Comparison of ENCODE assay signal across 8 cellular contexts in the genomic region with DNA sequence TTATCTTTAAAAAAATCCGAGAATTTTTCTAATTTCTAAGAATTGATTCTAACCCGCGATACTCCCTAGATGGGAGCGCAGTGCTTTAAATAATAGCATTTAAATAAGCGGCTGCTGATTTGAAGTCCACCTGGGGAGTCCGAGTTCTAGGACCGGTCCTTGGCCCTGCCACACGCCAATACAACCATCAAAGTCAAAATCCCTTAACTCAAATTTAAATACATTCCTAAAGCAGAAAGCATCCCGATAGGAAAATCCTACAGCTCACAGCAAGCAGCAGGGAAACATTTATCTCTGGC. TPM values are rescaled to one million over a fixed set of nuclear protein-coding genes. Genes with fewer than 3 reads are reported as not detected.
DNase-seq lines count a peak whose midpoint lies in the region; TF ChIP-seq lines count a peak whose summit lies in the region.

No MANE protein-coding gene starts in this region.

- H3K4me3 Mint-ChIP-seq in brain (peak overlapping the region; percentile 92 to 99 (median 96)), mesothelial cell of epicardium (peak overlapping the region; percentile 98)

- peak overlapping the region; percentile 90 to 95 (median 91) for H3K27ac Mint-ChIP-seq in brain
- H3K27ac Mint-ChIP-seq in mesothelial cell of epicardium, result peak overlapping the region; percentile 99

- DNase-seq in mesothelial cell of epicardium (ENCODE audit: low spot score in 2 of 2, unreplicated experiment in 2 of 2) (no peak), epidermal melanocyte (ENCODE audit: insufficient read length, low spot score) (no peak), DMS153 (lab: John Stamatoyannopoulos, UW) (no peak), EL (no peak)
- DNase-seq in activated effector memory CD4-positive, alpha-beta T cell treated with Interleukin-2 at 50 U/mL for 16 hours, result no peak

- H3K9me3 ChIP-seq in HEK293 (ENCODE audit: control insufficient read depth, insufficient read depth, low read depth, low read length), result no peaks in the 10 kb centered on the region

- H3K27me3 Mint-ChIP-seq in brain, result peaks cover 40% of the 10 kb centered on the region
- no peaks in the 10 kb centered on the region for H3K27me3 Mint-ChIP-seq in mesothelial cell of epicardium (ENCODE audit: low read depth)

- H3K9me3 Mint-ChIP-seq in brain (peaks cover 0 to 4% (median 0%) of the 10 kb centered on the region in 5 experiments), mesothelial cell of epicardium (no peaks in the 10 kb centered on the region)

- H3K4me1 ChIP-seq in HEK293 (ENCODE audit: control insufficient read depth, insufficient read depth, low read length), result no peaks in the 10 kb centered on the region

- H3K27ac ChIP-seq in 22Rv1 (peak overlapping the region; percentile 88), HEK293 (ENCODE audit: extremely low read depth, low read depth, low read length) (no peak overlapping the region)

- H3K4me1 Mint-ChIP-seq in brain, result peaks cover 53% of the 10 kb centered on the region
- peaks cover 13% of the 10 kb centered on the region for H3K4me1 Mint-ChIP-seq in mesothelial cell of epicardium

- H3K4me3 ChIP-seq in HEK293 (ENCODE audit: low read depth, low read length), result peak overlapping the region; percentile 42

- POLR2A ChIA-PET in HEK293 (lab: Yijun Ruan, JAX), result interaction anchor here (0.6 to 1.3 kb wide), 7 partner anchors 11 to 77 kb away, joined by 3 to 7 read pairs (median 5); a partner anchor contains a TSS

- H3K36me3 ChIP-seq in HEK293 (ENCODE audit: control insufficient read depth in 2 of 2, insufficient read depth in 1 of 2, low read length in 2 of 2), result peaks cover 0 to 13% of the 10 kb centered on the region in 2 experiments; a peak in 1 of 3 replicates

- H3K36me3 Mint-ChIP-seq in brain (no peaks in the 10 kb centered on the region), mesothelial cell of epicardium (no peaks in the 10 kb centered on the region)

- CTCF ChIA-PET in HEK293 (lab: Yijun Ruan, JAX), result interaction anchor here (1.0 to 2.3 kb wide), 8 partner anchors 13 to 77 kb away, joined by 3 to 13 read pairs (median 4); no protein-coding TSS in a partner anchor

- TF ChIP-seq CTCF in 22Rv1 (IDR thresholded peaks at IDR 0.05) (no peak), HEK293 (tag by site-specific recombination; IDR thresholded peaks at IDR 0.05) (no peak), brain (conservative IDR thresholded peaks at IDR 0.05) (no peak), mesothelial cell of epicardium (IDR thresholded peaks at IDR 0.05; ENCODE audit: unreplicated experiment) (no peak)

TF ChIP-seq in HEK293, 187 proteins besides CTCF, POLR2A, EP300 and RAD21:
- no peak for TF ChIP-seq ZNF341 (tag by site-specific recombination; IDR thresholded peaks at IDR 0.05; ENCODE audit: low read depth)
- TF ChIP-seq ZNF335 (tag by site-specific recombination; conservative IDR thresholded peaks at IDR 0.05), result peak; percentile 29; the same call in 1 of the 2 replicates
- TF ChIP-seq GFI1B (tag by site-specific recombination; IDR thresholded peaks at IDR 0.05), result 0 out of 2 replicates have a peak, but pooled peaks have one; percentile 48

RNA-seq across cellular contexts. Expression of a gene that starts 0.5 kb away (rescaled TPM):
- 19.3 TPM for polyA plus RNA-seq in brain (ENCODE audit: insufficient read depth, low read depth, low replicate concordance)
- 20.9 to 22.6 TPM (median 21.9 TPM) in 3 replicates for total RNA-seq in mesothelial cell of epicardium

RNA-seq across cellular contexts. Expression of a gene that starts 39.2 kb away (rescaled TPM):
- polyA plus RNA-seq in brain (ENCODE audit: insufficient read depth, low read depth, low replicate concordance), result 4.2 TPM
- 1.6 to 1.8 TPM (median 1.8 TPM) in 3 replicates for total RNA-seq in mesothelial cell of epicardium
